27 cellular contexts compared by ENCODE assay signal in the genomic region with DNA sequence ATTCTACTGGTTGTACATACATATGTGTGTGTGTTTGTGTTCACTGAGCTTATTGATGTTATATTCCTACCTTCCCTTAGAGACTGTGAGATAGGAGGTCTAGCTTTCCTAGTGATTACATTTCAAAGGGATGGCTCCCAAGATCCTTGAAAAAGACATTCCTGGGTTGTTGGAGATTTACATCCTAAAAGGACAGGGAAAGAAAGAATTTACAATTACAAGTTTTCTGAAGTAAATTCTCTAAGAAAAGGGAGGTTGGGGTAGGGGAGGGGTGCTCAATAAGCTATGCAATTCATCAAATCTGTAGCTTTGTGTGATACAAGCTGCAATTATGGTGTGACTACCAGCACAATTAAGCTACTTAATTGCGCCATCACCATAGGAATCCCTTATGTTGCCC.
DNase-seq lines count a peak whose midpoint lies in the region; ATAC-seq, FAIRE-seq and TF ChIP-seq lines count a peak whose summit lies in the region.
"Had no signal": no experiment of that assay in that cellular context is flagged by ENCODE, and none has a peak within 500 bp of the region (broad histone marks: within the 10 kb centered on the region; RNA-seq: fewer than 3 reads in every experiment).

No MANE protein-coding gene starts in this region.

- H3K23ac ChIP-seq in neuronal stem cell (ENCODE audit: low read depth, low read length, poor library complexity) = no peak overlapping the region

- TF ChIP-seq POLR2A in HepG2 (IDR thresholded peaks at IDR 0.05; ENCODE audit: insufficient read depth in 1 of 2, low read depth in 2 of 2, low read length in 2 of 2) (no peak), right lobe of liver (IDR thresholded peaks at IDR 0.05) (no peak)

- no peaks in the 10 kb centered on the region for H3K79me1 ChIP-seq in neuronal stem cell (ENCODE audit: low read depth, low read length)

- TF ChIP-seq EP300 in HepG2 (IDR thresholded peaks at IDR 0.05; ENCODE audit: low read depth in 2 of 2, low read length in 2 of 2) (no peak), HepG2 (CRISPR knock-in tag; IDR thresholded peaks at IDR 0.05; ENCODE audit: borderline replicate concordance) (no peak)

- CTCF ChIA-PET in HepG2 (lab: Yijun Ruan, JAX; ENCODE audit: low intra/inter-chr PET ratio, low total read pairs) = no interaction called here

- no peak overlapping the region for H3K4me2 ChIP-seq in HepG2 (ENCODE audit: low read depth, low read length)
- H3K4me2 ChIP-seq in neuronal stem cell (ENCODE audit: insufficient read depth, low read length, poor library complexity, severe bottlenecking) = no peak overlapping the region

- ATAC-seq in HepG2 (no peak), right lobe of liver (no peak), GM19397 (IDR thresholded peaks at IDR 0.05; ENCODE audit: unreplicated experiment) (no peak)
- ATAC-seq: HCT116, K562 had no signal

- H3K4me1 ChIP-seq in HepG2 (ENCODE audit: insufficient read depth, low read length) (no peaks in the 10 kb centered on the region), right lobe of liver (no peaks in the 10 kb centered on the region), NT2/D1 (ENCODE audit: insufficient read depth, insufficient read length) (no peaks in the 10 kb centered on the region), iPS-20b (ENCODE audit: insufficient read depth, low read length) (peaks cover 27% of the 10 kb centered on the region), neuronal stem cell (ENCODE audit: control insufficient read depth in 2 of 2, insufficient read depth in 1 of 2, low read depth in 1 of 2, low read length in 2 of 2) (peaks cover 0 to 3% of the 10 kb centered on the region in 2 donors)
- H3K4me1 ChIP-seq: BE2C had no signal

- no peaks in the 10 kb centered on the region for H3K27me3 ChIP-seq in HepG2 (ENCODE audit: control insufficient read depth in 1 of 2, insufficient read depth in 2 of 2, low read length in 2 of 2)
- no peaks in the 10 kb centered on the region for H3K27me3 ChIP-seq in right lobe of liver
- H3K27me3 ChIP-seq in NT2/D1 (ENCODE audit: insufficient read depth, insufficient read length) = no peaks in the 10 kb centered on the region
- peaks cover 7% of the 10 kb centered on the region; the same call in 1 of the 2 replicates for H3K27me3 ChIP-seq in iPS-20b (ENCODE audit: insufficient read depth, low read length)
- no peaks in the 10 kb centered on the region for H3K27me3 ChIP-seq in neuronal stem cell (ENCODE audit: control insufficient read depth in 3 of 3, insufficient read depth in 3 of 3, low read depth in 1 of 3, low read length in 3 of 3)
- H3K27me3 ChIP-seq: BE2C had no signal

- H3K27ac ChIP-seq in HepG2 (ENCODE audit: extremely low read length, insufficient read depth, low read length) = no peak overlapping the region
- H3K27ac ChIP-seq in right lobe of liver = no peak overlapping the region
- no peak overlapping the region for H3K27ac ChIP-seq in iPS-20b (ENCODE audit: low read length)
- H3K27ac ChIP-seq in neuronal stem cell (replicated peaks; ENCODE audit: low read length) = no peak overlapping the region

- 3% methylated on average over 1 of the region's 1 CpG for WGBS in HepG2 (ENCODE audit: low lambda C conversion rate)
- 0% methylated on average over 1 of the region's 1 CpG for WGBS in right lobe of liver (ENCODE audit: insufficient coverage, low coverage, low lambda C conversion rate, missing lambda C conversion rate)
- WGBS in neuronal stem cell (ENCODE audit: extremely low coverage in 2 of 2, insufficient read length in 2 of 2, insufficient replicate concordance in 1 of 2), 2 donors = no CpG with 5 or more reads among the region's 1 CpG

- no peak overlapping the region for H3K18ac ChIP-seq in neuronal stem cell (ENCODE audit: low read length)

- H3K9ac ChIP-seq in HepG2 (ENCODE audit: insufficient read depth, low read depth, low read length) (no peak overlapping the region), NT2/D1 (ENCODE audit: insufficient read length, low read depth) (no peak overlapping the region), iPS-20b (ENCODE audit: low read depth, low read length) (no peak overlapping the region), neuronal stem cell (ENCODE audit: low read depth, low read length, poor library complexity) (no peak overlapping the region)

- in situ Hi-C loops in HepG2 (cut with HindIII; ENCODE audit: extremely low pct_ligation_motif_present, low pct_unique_long_range_greater_than_20kb) = no loop called here

- no peak overlapping the region for H4K91ac ChIP-seq in neuronal stem cell (ENCODE audit: low read depth, low read length, poor library complexity)

- H3K4me3 ChIP-seq in HepG2 (replicated peaks in 1 of 3; ENCODE audit: insufficient read depth in 1 of 3, low read depth in 2 of 3, low read length in 3 of 3) (no peak overlapping the region), right lobe of liver (no peak overlapping the region), NT2/D1 (ENCODE audit: insufficient read length, low read depth) (no peak overlapping the region), iPS-20b (ENCODE audit: low read length) (peak overlapping the region; percentile 22; the same call in 1 of the 2 replicates), neuronal stem cell (ENCODE audit: low read length in 2 of 2) (no peak overlapping the region)
- H3K4me3 ChIP-seq: K562 had no signal

- FAIRE-seq in HepG2 (lab: Jason Lieb, UNC) = no peak
- FAIRE-seq: GM19239, K562 had no signal

- TF ChIP-seq CTCF in HepG2 (CRISPR knock-in tag; IDR thresholded peaks at IDR 0.05) = no peak
- no peak for TF ChIP-seq CTCF in right lobe of liver (IDR thresholded peaks at IDR 0.05)

- no peak overlapping the region for H2AK5ac ChIP-seq in neuronal stem cell (ENCODE audit: low read depth, low read length)

- H3K9me3 ChIP-seq in HepG2 (ENCODE audit: low read length) (no peaks in the 10 kb centered on the region), right lobe of liver (no peaks in the 10 kb centered on the region), NT2/D1 (ENCODE audit: insufficient read depth, low read length) (peaks cover 47% of the 10 kb centered on the region), iPS-20b (ENCODE audit: insufficient read depth, low read depth, low read length) (0 out of 2 replicates have a peak, but pooled peaks cover 7% of the 10 kb centered on the region), neuronal stem cell (replicated peaks in 1 of 2; ENCODE audit: control insufficient read depth in 2 of 2, insufficient read depth in 1 of 2, low read depth in 1 of 2, low read length in 2 of 2) (no peaks in the 10 kb centered on the region)
- H3K9me3 ChIP-seq: BE2C had no signal

- H3K4ac ChIP-seq in neuronal stem cell (ENCODE audit: low read length) = no peak overlapping the region

- no peak overlapping the region for H2BK5ac ChIP-seq in neuronal stem cell (ENCODE audit: low read length)

- no peak overlapping the region for H2BK120ac ChIP-seq in neuronal stem cell (ENCODE audit: low read depth, low read length)

- H3K79me2 ChIP-seq in HepG2 (ENCODE audit: insufficient read depth, low read length) = no peaks in the 10 kb centered on the region

- H2AFZ ChIP-seq in HepG2 (ENCODE audit: low read length) (no peak overlapping the region), neuronal stem cell (ENCODE audit: low read length) (no peak overlapping the region)

- TF ChIP-seq RAD21 in HepG2 (CRISPR knock-in tag; IDR thresholded peaks at IDR 0.05) = no peak

- no peak overlapping the region for H2BK12ac ChIP-seq in neuronal stem cell (ENCODE audit: low read length)

- no peaks in the 10 kb centered on the region for H4K20me1 ChIP-seq in HepG2 (ENCODE audit: insufficient read depth, low read length)

- BruUV-seq in HepG2 (replicated peaks; lab: Mats Ljungman, UMichigan) = no TSS peak

- intact Hi-C loops in HepG2 (cut with micrococcal nuclease; ENCODE audit: unreplicated experiment) = no loop called here
- intact Hi-C loops in right lobe of liver (cut with DNase I) = no loop called here

- H3K14ac ChIP-seq in neuronal stem cell (ENCODE audit: low read length) = no peak overlapping the region

- DNase-seq in HepG2 (ENCODE audit: low spot score) = no peak
- no peak for DNase-seq in right lobe of liver
- peak; percentile 68 for DNase-seq in NT2/D1 (ENCODE audit: low read depth, low spot score)
- DNase-seq in neuronal stem cell (ENCODE audit: low spot score) = no peak
- DNase-seq in activated CD8-positive, alpha-beta memory T cell treated with anti-CD3 and anti-CD28 coated beads, Interleukin-2, amount 50 U/mL, for 48 hours = no peak
- DNase-seq: 8988T; ACHN; BE2C; CD8-positive, alpha-beta memory T cell; DMS 273 treated with DMSO at 0.1 percent for 48 hours; DMS79; EL; MV-4-11; NCI-H1105; NCI-H1436 treated with DMSO at 0.1 percent for 48 hours; NCI-H187 treated with DMSO at 0.1 percent for 48 hours; NCI-H2171 treated with DMSO at 0.1 percent for 48 hours; NCI-H345; NCI-H524; NCI-H774; RPMI8226; SHP77 had no signal

- H3K36me3 ChIP-seq in HepG2 (replicated peaks in 1 of 2; ENCODE audit: control insufficient read depth in 1 of 2, insufficient read depth in 2 of 2, low read length in 2 of 2) (no peaks in the 10 kb centered on the region), right lobe of liver (no peaks in the 10 kb centered on the region), NT2/D1 (ENCODE audit: insufficient read depth, insufficient read length, low read length) (no peaks in the 10 kb centered on the region), iPS-20b (ENCODE audit: insufficient read depth, low read depth, low read length) (no peaks in the 10 kb centered on the region), neuronal stem cell (replicated peaks in 1 of 2; ENCODE audit: control insufficient read depth in 2 of 2, insufficient read depth in 2 of 2, low read length in 2 of 2) (no peaks in the 10 kb centered on the region)
- H3K36me3 ChIP-seq: BE2C had no signal

- no peak overlapping the region for H4K8ac ChIP-seq in neuronal stem cell (ENCODE audit: low read depth, low read length)

- POLR2A ChIA-PET in HepG2 (lab: Yijun Ruan, JAX) = no interaction called here

- no peak overlapping the region for H2BK15ac ChIP-seq in neuronal stem cell (ENCODE audit: low read length)

TF ChIP-seq in HepG2, 621 proteins besides CTCF, POLR2A, EP300 and RAD21:
- TF ChIP-seq NFE2L2 (IDR thresholded peaks at IDR 0.05; ENCODE audit: low read length) = no peak
- TF ChIP-seq HNRNPK (IDR thresholded peaks at IDR 0.05; ENCODE audit: low read depth, low read length, poor library complexity, severe bottlenecking) = peak; percentile 28
